8 cellular contexts compared by ENCODE assay signal in genomic region chr4:184824776-184825393, GRCh38. TPM values are rescaled to one million over a fixed set of nuclear protein-coding genes. Genes with fewer than 3 reads are reported as not detected.
DNase-seq lines count a peak whose midpoint lies in the region; ATAC-seq, FAIRE-seq and TF ChIP-seq lines count a peak whose summit lies in the region.

No MANE protein-coding gene starts in this region.

- peak; percentile 93 for FAIRE-seq in GM12892 (lab: Jason Lieb, UNC)

- H3K9me3 Mint-ChIP-seq in GM23338: no peaks in the 10 kb centered on the region
- peaks cover 0 to 11% (median 5%) of the 10 kb centered on the region in 5 experiments for H3K9me3 Mint-ChIP-seq in brain
- no peaks in the 10 kb centered on the region for H3K9me3 Mint-ChIP-seq in memory B cell

- DNase-seq in GM12892 (ENCODE audit: insufficient read length) (no peak), GM23338 (ENCODE audit: low spot score) (no peak), memory B cell (ENCODE audit: low spot score in 2 of 2) (no peak), upper lobe of left lung (no peak), NCI-H187 (lab: John Stamatoyannopoulos, UW) (no peak), NCI-H748 (lab: John Stamatoyannopoulos, UW; ENCODE audit: unreplicated experiment) (no peak)

- H3K4me1 Mint-ChIP-seq in GM23338: peaks cover 3% of the 10 kb centered on the region; the same call in 1 of the 3 replicates
- H3K4me1 Mint-ChIP-seq in brain: peaks cover 27% of the 10 kb centered on the region
- peaks cover 35% of the 10 kb centered on the region for H3K4me1 Mint-ChIP-seq in memory B cell

- H3K9me2 ChIP-seq in GM23338 (ENCODE audit: insufficient read depth): no peaks in the 10 kb centered on the region
- no peaks in the 10 kb centered on the region for H3K9me2 ChIP-seq in OCI-LY1 (ENCODE audit: low read depth, low read length)

- no peaks in the 10 kb centered on the region for H3K79me2 ChIP-seq in GM23338 (replicated peaks; ENCODE audit: insufficient read depth)
- H3K79me2 ChIP-seq in OCI-LY1 (ENCODE audit: insufficient read depth, low read length): no peaks in the 10 kb centered on the region

- H3K27ac Mint-ChIP-seq in GM23338 (no peak overlapping the region), brain (peak overlapping the region; percentile 54 to 79 (median 77)), memory B cell (peak overlapping the region; percentile 89)

- H3F3A ChIP-seq in GM23338 (replicated peaks; ENCODE audit: low read depth) (no peaks in the 10 kb centered on the region), OCI-LY1 (ENCODE audit: insufficient read depth, low read length) (no peaks in the 10 kb centered on the region)

- ATAC-seq in GM23338 (peak; percentile 8; the same call in 2 of the 3 replicates), memory B cell (ENCODE audit: low read depth) (peak; percentile 1), upper lobe of left lung (ENCODE audit: low FRiP score in 2 of 2) (peak in 1 of 2 donors; percentile 23)

- TF ChIP-seq EP300 in upper lobe of left lung (IDR thresholded peaks at IDR 0.05): no peak

- peaks cover 35% of the 10 kb centered on the region for H3K27me3 Mint-ChIP-seq in GM23338 (ENCODE audit: insufficient read depth, low read depth, poor library complexity)
- peaks cover 51% of the 10 kb centered on the region for H3K27me3 Mint-ChIP-seq in brain
- H3K27me3 Mint-ChIP-seq in memory B cell: no peaks in the 10 kb centered on the region

- H3K9ac ChIP-seq in OCI-LY1 (ENCODE audit: low read length): peak overlapping the region; percentile 59; the same call in 1 of the 2 replicates

- no peaks in the 10 kb centered on the region; the same call in 2 of the 3 replicates for H3K36me3 Mint-ChIP-seq in GM23338 (ENCODE audit: low read depth)
- H3K36me3 Mint-ChIP-seq in brain: no peaks in the 10 kb centered on the region
- no peaks in the 10 kb centered on the region for H3K36me3 Mint-ChIP-seq in memory B cell

- H3K4me3 ChIP-seq in GM23338 (peak overlapping the region; percentile 71), OCI-LY1 (ENCODE audit: low read depth, low read length, poor library complexity, severe bottlenecking) (peak overlapping the region; percentile 73), upper lobe of left lung (peak overlapping the region; percentile 33 to 94 (median 78))

- TF ChIP-seq POLR2A in GM12892 (IDR thresholded peaks at IDR 0.05; ENCODE audit: low read depth, low read length): peak; percentile 16; the same call in 1 of the 2 replicates
- no peak for TF ChIP-seq POLR2A in upper lobe of left lung (IDR thresholded peaks at IDR 0.05)

- H3K27me3 ChIP-seq in GM23338 (ENCODE audit: insufficient read depth) (peaks cover 55% of the 10 kb centered on the region), OCI-LY1 (ENCODE audit: insufficient read depth, low read length) (no peaks in the 10 kb centered on the region), upper lobe of left lung (no peaks in the 10 kb centered on the region)

- peak overlapping the region; percentile 81 for H3K4me2 ChIP-seq in GM23338
- peak overlapping the region; percentile 97 for H3K4me2 ChIP-seq in OCI-LY1 (ENCODE audit: low read length)

- H4K20me1 ChIP-seq in GM23338 (replicated peaks; ENCODE audit: insufficient read depth) (no peaks in the 10 kb centered on the region), OCI-LY1 (ENCODE audit: insufficient read depth, low read length) (no peaks in the 10 kb centered on the region)

- WGBS in upper lobe of left lung, 2 donors: 11 to 22% methylated on average over 14 to 18 of the region's 18 CpGs

- H3K4me1 ChIP-seq in GM23338 (ENCODE audit: insufficient read depth): peaks cover 3% of the 10 kb centered on the region; the same call in 1 of the 2 replicates
- H3K4me1 ChIP-seq in OCI-LY1 (ENCODE audit: insufficient read depth, low read length, severe bottlenecking): peaks cover 19% of the 10 kb centered on the region
- H3K4me1 ChIP-seq in upper lobe of left lung: peaks cover 13 to 29% (median 24%) of the 10 kb centered on the region in 4 donors

- H3K4me3 Mint-ChIP-seq in GM23338: peak overlapping the region; percentile 69
- H3K4me3 Mint-ChIP-seq in brain: peak overlapping the region; percentile 86 to 93 (median 91)
- peak overlapping the region; percentile 93 for H3K4me3 Mint-ChIP-seq in memory B cell

- TF ChIP-seq CTCF in GM23338 (conservative IDR thresholded peaks at IDR 0.05; ENCODE audit: low read depth in 2 of 2) (no peak), OCI-LY1 (IDR thresholded peaks at IDR 0.05; ENCODE audit: low read length) (no peak), brain (conservative IDR thresholded peaks at IDR 0.05) (no peak), upper lobe of left lung (IDR thresholded peaks at IDR 0.05) (no peak)

- H3K9me3 ChIP-seq in OCI-LY1 (ENCODE audit: low read length) (no peaks in the 10 kb centered on the region), upper lobe of left lung (no peaks in the 10 kb centered on the region)

- H3K36me3 ChIP-seq in GM23338 (ENCODE audit: insufficient read depth) (no peaks in the 10 kb centered on the region), OCI-LY1 (ENCODE audit: insufficient read depth, low read length) (no peaks in the 10 kb centered on the region), upper lobe of left lung (no peaks in the 10 kb centered on the region)

- H3K27ac ChIP-seq in GM23338 (ENCODE audit: low read depth) (no peak overlapping the region), OCI-LY1 (ENCODE audit: low read depth, low read length, poor library complexity, severe bottlenecking) (no peak overlapping the region), upper lobe of left lung (peak overlapping the region; percentile 81 to 92 (median 90))

- H2AFZ ChIP-seq in GM23338 (peak overlapping the region; percentile 88), OCI-LY1 (ENCODE audit: low read length) (no peak overlapping the region)

TF ChIP-seq in GM23338, 12 proteins besides CTCF, POLR2A, EP300 and RAD21:
- TF ChIP-seq STAT1 (IDR thresholded peaks at IDR 0.05; ENCODE audit: unreplicated experiment): no peak
- TF ChIP-seq EZH2 (IDR thresholded peaks at IDR 0.05; ENCODE audit: low read depth, unreplicated experiment): peak; percentile 61

RNA-seq across cellular contexts. Expression of gene ACSL1, which starts 0.9 kb away (rescaled TPM):
- polyA plus RNA-seq in GM12892 (2012; ENCODE audit: missing spikeins): 40.4 TPM
- 11.0 and 13.1 TPM in 2 replicates for total RNA-seq in GM23338 (2014; rRNA removed; shearing (Covaris generic))
- polyA plus RNA-seq in GM23338 (2016; fragmentation: Nextera tagmentation; extraction: Ambion mirVana): 4.7 and 6.2 TPM in 2 replicates
- polyA plus RNA-seq in brain (ENCODE audit: insufficient read depth, low read depth, low replicate concordance): 26.3 TPM
- total RNA-seq in upper lobe of left lung: 100 to 1,000 TPM; 208 to 306 (median 234) TPM

Comparison
In these comparisons a context has a peak if more than half of its experiments do, and no peak if none do; other contexts are left out.
1. H3K27ac ChIP-seq: peak in upper lobe of left lung (4 of 4); none in GM23338 (single experiment) and OCI-LY1 (single experiment).
2. RNA of gene ACSL1, which starts 0.9 kb away (total RNA-seq): 208 to 306 TPM in upper lobe of left lung; 11.0 to 13.1 TPM in GM23338; every median in the first group is over 10 times any median in the second.
3. Peak in every context shown above with its lines, with median percentiles within 50 percentile points of each other: H3K4me3 ChIP-seq and H3K4me3 Mint-ChIP-seq.